In the genomic region with DNA sequence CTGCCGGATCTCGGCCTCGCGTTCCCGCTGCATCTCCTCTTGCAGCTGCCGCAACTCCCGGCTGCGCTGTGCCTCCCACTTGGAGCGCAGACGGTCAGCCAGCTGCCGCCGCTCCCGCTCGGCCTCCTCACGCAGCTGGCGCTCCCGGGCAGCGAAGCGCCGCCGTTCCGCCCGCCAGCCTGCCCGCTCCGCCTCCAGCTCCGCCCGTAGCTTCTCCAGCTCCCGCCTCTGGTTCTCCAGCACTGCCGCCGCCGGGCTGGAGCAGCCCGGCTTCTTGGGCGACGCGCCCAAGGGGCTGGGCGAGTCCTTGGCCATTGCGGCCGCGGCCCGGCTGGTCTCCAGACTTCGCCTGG, we compare ENCODE assay signal across 12 cellular contexts. TPM values are rescaled to one million over a fixed set of nuclear protein-coding genes. Genes with fewer than 3 reads are reported as not detected.
DNase-seq lines count a peak whose midpoint lies in the region; ATAC-seq, FAIRE-seq and TF ChIP-seq lines count a peak whose summit lies in the region.
"Not testable (repeated sequence)": the region's sequence is repeated elsewhere in the genome, so short reads cannot be mapped to it uniquely, and the experiment has no call there.
"Had no signal": no experiment of that assay in that cellular context is flagged by ENCODE, and none has a peak within 500 bp of the region (broad histone marks: within the 10 kb centered on the region; RNA-seq: fewer than 3 reads in every experiment).

No MANE protein-coding gene starts in this region.

- not testable (repeated sequence) for H3K9ac ChIP-seq in HCT116 (ENCODE audit: low read length); HepG2 (ENCODE audit: insufficient read depth, low read depth, low read length)

- H3K27ac Mint-ChIP-seq in central memory CD8-positive, alpha-beta T cell (ENCODE audit: low read depth); stimulated activated memory B cell treated with anti-CD40 and anti-IgM and Interleukin-4, amounts not matched to agents 10 μg/mL and 1 μg/mL and 100 μg/mL, for 72 hours: not testable (repeated sequence)

- H3K36me3 ChIP-seq in HCT116 (ENCODE audit: control insufficient read depth in 1 of 2, insufficient read depth in 2 of 2, low read length in 2 of 2); HepG2 (replicated peaks in 1 of 2; ENCODE audit: control insufficient read depth in 1 of 2, insufficient read depth in 2 of 2, low read length in 2 of 2): not testable (repeated sequence)

- POLR2A ChIA-PET in HCT116 (lab: Charles Lee); HepG2 (lab: Yijun Ruan, JAX): not testable (repeated sequence)

- not testable (repeated sequence) for H3K79me2 ChIP-seq in HCT116 (ENCODE audit: insufficient read depth, low read length); HepG2 (ENCODE audit: insufficient read depth, low read length)

- not testable (repeated sequence) for BruUV-seq in HCT116 (replicated peaks; lab: Mats Ljungman, UMichigan); HepG2 (replicated peaks; lab: Mats Ljungman, UMichigan)

- H3K27ac ChIP-seq in HCT116 (ENCODE audit: low read depth, low read length); HepG2 (ENCODE audit: extremely low read length, insufficient read depth, low read length): not testable (repeated sequence)

- in situ Hi-C loops in HepG2 (cut with HindIII; ENCODE audit: extremely low pct_ligation_motif_present, low pct_unique_long_range_greater_than_20kb): not testable (repeated sequence)

- not testable (repeated sequence) for H3K27me3 ChIP-seq in HCT116 (ENCODE audit: insufficient read depth, low read length); HepG2 (ENCODE audit: control insufficient read depth in 1 of 2, insufficient read depth in 2 of 2, low read length in 2 of 2)

- RAD21 ChIA-PET in HCT116 (lab: Charles Lee; ENCODE audit: low non-redundant PET in 1 of 2, low total read pairs in 2 of 2, uncharacterized antibody in 2 of 2, unreplicated experiment in 2 of 2): not testable (repeated sequence)

- CTCF ChIA-PET in HCT116 (lab: Charles Lee); HepG2 (lab: Yijun Ruan, JAX; ENCODE audit: low intra/inter-chr PET ratio, low total read pairs): not testable (repeated sequence)

- not testable (repeated sequence) for H3K9me3 Mint-ChIP-seq in central memory CD8-positive, alpha-beta T cell; stimulated activated memory B cell treated with anti-CD40 and anti-IgM and Interleukin-4, amounts not matched to agents 10 μg/mL and 1 μg/mL and 100 μg/mL, for 72 hours

- H3K9me3 ChIP-seq in HCT116 (ENCODE audit: control insufficient read depth in 1 of 2, insufficient read depth in 1 of 2, low read depth in 1 of 2, low read length in 2 of 2); HepG2 (ENCODE audit: low read length): not testable (repeated sequence)

- H2AFZ ChIP-seq in HCT116 (ENCODE audit: low read depth, low read length, poor library complexity, severe bottlenecking); HepG2 (ENCODE audit: low read length): not testable (repeated sequence)

- H3K4me1 ChIP-seq in HCT116 (ENCODE audit: control insufficient read depth in 1 of 2, insufficient read depth in 2 of 2, low read length in 2 of 2); HepG2 (ENCODE audit: insufficient read depth, low read length): not testable (repeated sequence)

- WGBS in HepG2 (ENCODE audit: low lambda C conversion rate): no CpG with 5 or more reads among the region's 41 CpGs

- FAIRE-seq in HepG2 (lab: Jason Lieb, UNC): not testable (repeated sequence)

- H4K20me1 ChIP-seq in HCT116 (ENCODE audit: insufficient read depth); HepG2 (ENCODE audit: insufficient read depth, low read length): not testable (repeated sequence)

- H3K27me3 Mint-ChIP-seq in central memory CD8-positive, alpha-beta T cell; stimulated activated memory B cell treated with anti-CD40 and anti-IgM and Interleukin-4, amounts not matched to agents 10 μg/mL and 1 μg/mL and 100 μg/mL, for 72 hours: not testable (repeated sequence)

- TF ChIP-seq POLR2A in HCT116 (IDR thresholded peaks at IDR 0.05; ENCODE audit: borderline replicate concordance, extremely low read depth, insufficient read depth, insufficient read length); HepG2 (IDR thresholded peaks at IDR 0.05; ENCODE audit: insufficient read depth in 1 of 2, low read depth in 2 of 2, low read length in 2 of 2): not testable (repeated sequence)

- not testable (repeated sequence) for TF ChIP-seq EP300 in HepG2 (IDR thresholded peaks at IDR 0.05; ENCODE audit: low read depth in 2 of 2, low read length in 2 of 2); HepG2 (CRISPR knock-in tag; IDR thresholded peaks at IDR 0.05; ENCODE audit: borderline replicate concordance)

- not testable (repeated sequence) for TF ChIP-seq CTCF in HCT116 (IDR thresholded peaks at IDR 0.05 in 2 of 3, conservative IDR thresholded peaks at IDR 0.05 in 1 of 3; ENCODE audit: borderline replicate concordance in 1 of 3, insufficient read depth in 1 of 3, low read depth in 2 of 3, low read length in 2 of 3); HepG2 (CRISPR knock-in tag; IDR thresholded peaks at IDR 0.05)

- H3K36me3 Mint-ChIP-seq in central memory CD8-positive, alpha-beta T cell (ENCODE audit: insufficient read depth); stimulated activated memory B cell treated with anti-CD40 and anti-IgM and Interleukin-4, amounts not matched to agents 10 μg/mL and 1 μg/mL and 100 μg/mL, for 72 hours: not testable (repeated sequence)

- H3K4me1 Mint-ChIP-seq in central memory CD8-positive, alpha-beta T cell; stimulated activated memory B cell treated with anti-CD40 and anti-IgM and Interleukin-4, amounts not matched to agents 10 μg/mL and 1 μg/mL and 100 μg/mL, for 72 hours: not testable (repeated sequence)

- not testable (repeated sequence) for H3K4me2 ChIP-seq in HCT116 (ENCODE audit: low read length); HepG2 (ENCODE audit: low read depth, low read length)

- peak; percentile 21 for ATAC-seq in GM18520 (IDR thresholded peaks at IDR 0.05; ENCODE audit: unreplicated experiment)
- ATAC-seq in GM21360 (IDR thresholded peaks at IDR 0.05; ENCODE audit: unreplicated experiment): peak; percentile 22
- peak; percentile 70 for ATAC-seq in HCT116
- ATAC-seq in HG03432 (IDR thresholded peaks at IDR 0.05; ENCODE audit: unreplicated experiment): peak; percentile 36
- ATAC-seq in activated CD4-positive, CD25-positive, alpha-beta regulatory T cell treated with anti-CD3 and anti-CD28 coated beads, Interleukin-2, amount 50 U/mL, for 24 hours: peak; percentile 15 to 29
- ATAC-seq in central memory CD8-positive, alpha-beta T cell (replicated peaks; ENCODE audit: extremely low read depth, poor library complexity, severe bottlenecking): peak; percentile 1
- ATAC-seq in HepG2: peak; percentile 53
- peak; percentile 60 for ATAC-seq in stimulated activated memory B cell treated with anti-CD40 and anti-IgM and Interleukin-4, amounts not matched to agents 10 μg/mL and 1 μg/mL and 100 μg/mL, for 72 hours

- intact Hi-C loops in HCT116 (cut with micrococcal nuclease); HepG2 (cut with micrococcal nuclease; ENCODE audit: unreplicated experiment): not testable (repeated sequence)

- not testable (repeated sequence) for H3K4me3 ChIP-seq in HCT116 (replicated peaks in 1 of 2; ENCODE audit: low read depth in 1 of 2, low read length in 2 of 2); HepG2 (replicated peaks in 1 of 3; ENCODE audit: insufficient read depth in 1 of 3, low read depth in 2 of 3, low read length in 3 of 3)

- DNase-seq in HCT116 (ENCODE audit: low read depth, low spot score); central memory CD8-positive, alpha-beta T cell (ENCODE audit: low spot score in 2 of 2); HepG2 (ENCODE audit: low spot score): not testable (repeated sequence)

- TF ChIP-seq RAD21 in HCT116 (IDR thresholded peaks at IDR 0.05; ENCODE audit: low read depth); HepG2 (CRISPR knock-in tag; IDR thresholded peaks at IDR 0.05): not testable (repeated sequence)

- H3K4me3 Mint-ChIP-seq in central memory CD8-positive, alpha-beta T cell; stimulated activated memory B cell treated with anti-CD40 and anti-IgM and Interleukin-4, amounts not matched to agents 10 μg/mL and 1 μg/mL and 100 μg/mL, for 72 hours: not testable (repeated sequence)

- not testable (repeated sequence) for H3K9me2 ChIP-seq in HCT116 (ENCODE audit: insufficient read depth)

RNA-seq across cellular contexts. Expression of a gene that starts 0.6 kb away (rescaled TPM):
- total RNA-seq in HCT116 (2021; ENCODE audit: unreplicated experiment): 0.15 TPM
- 0.03 and 0.06 TPM in 2 replicates for polyA plus RNA-seq in HCT116 (2012)
- total RNA-seq in HepG2 (2016; rRNA removed; fragmentation: Illumina TruSeq; extraction: Trizol): 0.11 and 0.15 TPM in 2 replicates
- not detected in 2 replicates for total RNA-seq in HepG2 (2016; cell fraction: cytosol; rRNA removed; fragmentation: Illumina TruSeq; extraction: Trizol; ENCODE audit: low read depth)
- 0.13 and 0.16 TPM in 2 replicates for total RNA-seq in HepG2 (2016; cell fraction: insoluble cytoplasmic fraction; rRNA removed; fragmentation: Illumina TruSeq; extraction: Trizol)
- 0.03 TPM in 1 of 2 replicates, not detected in the other for total RNA-seq in HepG2 (2016; cell fraction: membrane; rRNA removed; fragmentation: Illumina TruSeq; extraction: Trizol)
- 0.22 TPM in 1 of 2 replicates, not detected in the other for total RNA-seq in HepG2 (2016; cell fraction: nucleus; rRNA removed; fragmentation: Illumina TruSeq; extraction: Trizol)
- polyA plus RNA-seq in HepG2 (2011; rRNA removed): not detected in 2 replicates
- 0.01 TPM in 2 replicates for polyA plus RNA-seq in HepG2 (2011; cell fraction: cytosol; rRNA removed)
- 0.03 TPM in 1 of 2 replicates, not detected in the other for polyA plus RNA-seq in HepG2 (2011; cell fraction: nucleus; rRNA removed)
- 0.03 TPM in 2 replicates for polyA plus RNA-seq in HepG2 (2012)
- not detected in 2 replicates for polyA plus RNA-seq in HepG2 (2016; cell fraction: cytosol; fragmentation: Illumina TruSeq; extraction: Trizol; ENCODE audit: low read depth)
- polyA plus RNA-seq in HepG2 (2016; cell fraction: insoluble cytoplasmic fraction; fragmentation: Illumina TruSeq; extraction: Trizol; ENCODE audit: low read depth): 0.04 and 0.11 TPM in 2 replicates
- 0.05 TPM in 1 of 2 replicates, not detected in the other for polyA plus RNA-seq in HepG2 (2016; cell fraction: membrane; fragmentation: Illumina TruSeq; extraction: Trizol; ENCODE audit: low read depth)
- polyA plus RNA-seq in HepG2 (2016; cell fraction: nucleus; fragmentation: Illumina TruSeq; extraction: Trizol; ENCODE audit: insufficient read depth, low read depth): not detected in 2 replicates
- 0.02 and 0.49 TPM in 2 replicates for polyA minus RNA-seq in HepG2 (2011; rRNA and poly(A)+ RNA removed; ENCODE audit: low replicate concordance)
- not detected in 2 replicates for polyA minus RNA-seq in HepG2 (2011; cell fraction: cytosol; rRNA and poly(A)+ RNA removed)
- not detected in 2 replicates for polyA minus RNA-seq in HepG2 (2011; cell fraction: nucleus; rRNA and poly(A)+ RNA removed)
- total RNA-seq: Calu3, Daoy, skeletal muscle tissue, vagina had no signal

RNA-seq across cellular contexts. Expression of a gene that starts 16.9 kb away (rescaled TPM):
- total RNA-seq in HCT116 (2021; ENCODE audit: unreplicated experiment) (55.6 TPM), HepG2 (2016; rRNA removed; fragmentation: Illumina TruSeq; extraction: Trizol) (58.1 and 74.0 TPM in 2 replicates)
- 27.8 and 39.1 TPM in 2 replicates for polyA plus RNA-seq in HCT116 (2012)
- total RNA-seq in HepG2 (2016; cell fraction: cytosol; rRNA removed; fragmentation: Illumina TruSeq; extraction: Trizol; ENCODE audit: low read depth): 18.9 and 21.0 TPM in 2 replicates
- 54.7 and 71.2 TPM in 2 replicates for total RNA-seq in HepG2 (2016; cell fraction: insoluble cytoplasmic fraction; rRNA removed; fragmentation: Illumina TruSeq; extraction: Trizol)
- 28.3 and 30.3 TPM in 2 replicates for total RNA-seq in HepG2 (2016; cell fraction: membrane; rRNA removed; fragmentation: Illumina TruSeq; extraction: Trizol)
- total RNA-seq in HepG2 (2016; cell fraction: nucleus; rRNA removed; fragmentation: Illumina TruSeq; extraction: Trizol): 19.5 and 20.6 TPM in 2 replicates
- 28.4 and 30.2 TPM in 2 replicates for polyA plus RNA-seq in HepG2 (2011; rRNA removed)
- 23.5 and 29.7 TPM in 2 replicates for polyA plus RNA-seq in HepG2 (2011; cell fraction: cytosol; rRNA removed)
- 6.3 and 8.9 TPM in 2 replicates for polyA plus RNA-seq in HepG2 (2011; cell fraction: nucleus; rRNA removed)
- polyA plus RNA-seq in HepG2 (2012): 34.6 and 41.4 TPM in 2 replicates
- 22.0 and 22.8 TPM in 2 replicates for polyA plus RNA-seq in HepG2 (2016; cell fraction: cytosol; fragmentation: Illumina TruSeq; extraction: Trizol; ENCODE audit: low read depth)
- polyA plus RNA-seq in HepG2 (2016; cell fraction: insoluble cytoplasmic fraction; fragmentation: Illumina TruSeq; extraction: Trizol; ENCODE audit: low read depth): 108 and 112 TPM in 2 replicates
- 30.8 and 30.9 TPM in 2 replicates for polyA plus RNA-seq in HepG2 (2016; cell fraction: membrane; fragmentation: Illumina TruSeq; extraction: Trizol; ENCODE audit: low read depth)
- polyA plus RNA-seq in HepG2 (2016; cell fraction: nucleus; fragmentation: Illumina TruSeq; extraction: Trizol; ENCODE audit: insufficient read depth, low read depth): 38.8 and 39.3 TPM in 2 replicates
- 22.7 and 33.2 TPM in 2 replicates for polyA minus RNA-seq in HepG2 (2011; rRNA and poly(A)+ RNA removed; ENCODE audit: low replicate concordance)
- polyA minus RNA-seq in HepG2 (2011; cell fraction: cytosol; rRNA and poly(A)+ RNA removed): 16.1 and 16.5 TPM in 2 replicates
- polyA minus RNA-seq in HepG2 (2011; cell fraction: nucleus; rRNA and poly(A)+ RNA removed): 8.5 and 11.7 TPM in 2 replicates

Comparison
In these comparisons a context has a peak if more than half of its experiments do, and no peak if none do; other contexts are left out.
1. ATAC-seq: peak in every context shown above with its lines; median percentile 70 in HCT116; 60 in stimulated activated memory B cell treated with anti-CD40 and anti-IgM and Interleukin-4, amounts not matched to agents 10 μg/mL and 1 μg/mL and 100 μg/mL, for 72 hours; 53 in HepG2; 36 in HG03432; 22 in GM21360; 22 in activated CD4-positive, CD25-positive, alpha-beta regulatory T cell treated with anti-CD3 and anti-CD28 coated beads, Interleukin-2, amount 50 U/mL, for 24 hours; 21 in GM18520; 1 in central memory CD8-positive, alpha-beta T cell.